ENCODE assay signal across 19 cellular contexts in the genomic region with DNA sequence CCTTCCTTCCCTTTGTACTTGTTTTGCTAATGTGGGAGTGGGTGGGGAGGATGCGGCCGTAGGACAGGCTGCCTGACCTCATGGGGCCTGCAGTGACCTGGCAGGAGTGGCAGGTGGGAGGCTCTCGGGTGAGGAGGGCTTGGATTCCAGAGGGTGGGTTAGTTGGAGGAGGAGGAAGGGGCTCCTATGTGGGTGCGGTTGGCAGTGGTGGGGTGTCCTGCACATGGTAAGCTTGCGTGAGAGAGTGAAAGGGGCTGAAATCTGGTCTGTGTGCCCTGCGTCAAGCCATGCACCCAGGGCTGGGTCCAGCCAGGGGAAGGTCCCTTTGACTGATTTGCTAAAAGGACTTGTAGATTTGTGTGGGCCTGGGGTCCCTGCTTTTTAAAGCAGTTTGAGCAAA.
DNase-seq lines count a peak whose midpoint lies in the region; FAIRE-seq and TF ChIP-seq lines count a peak whose summit lies in the region.
"Had no signal": no experiment of that assay in that cellular context is flagged by ENCODE, and none has a peak within 500 bp of the region (broad histone marks: within the 10 kb centered on the region; RNA-seq: fewer than 3 reads in every experiment).

No MANE protein-coding gene starts in this region.

- no peaks in the 10 kb centered on the region for H3K9me3 Mint-ChIP-seq in activated T-cell treated with anti-CD3 and anti-CD28 coated beads, Interleukin-2, amount 50 U/mL, for 24 hours
- no peaks in the 10 kb centered on the region for H3K9me3 Mint-ChIP-seq in MCF 10A (ENCODE audit: unreplicated experiment)

- TF ChIP-seq CTCF in HEK293 (tag by site-specific recombination; IDR thresholded peaks at IDR 0.05) = no peak
- TF ChIP-seq CTCF in MCF 10A (IDR thresholded peaks at IDR 0.05; ENCODE audit: unreplicated experiment) = no peak

- no peak overlapping the region for H3K27ac ChIP-seq in HEK293 (ENCODE audit: extremely low read depth, low read depth, low read length)
- H3K27ac ChIP-seq: A549, HL-60 had no signal

- BruUV-seq in MCF 10A (replicated peaks; lab: Mats Ljungman, UMichigan) = no TSS peak

- intact Hi-C loops in MCF 10A (cut with micrococcal nuclease) = no loop called here

- H3K36me3 ChIP-seq in HEK293 (ENCODE audit: control insufficient read depth in 2 of 2, insufficient read depth in 1 of 2, low read length in 2 of 2) = peaks cover 0 to 54% of the 10 kb centered on the region in 2 experiments; a peak in 1 of 3 replicates

- no peaks in the 10 kb centered on the region for H3K4me1 ChIP-seq in HEK293 (ENCODE audit: control insufficient read depth, insufficient read depth, low read length)
- H3K4me1 ChIP-seq: A549 had no signal

- no peaks in the 10 kb centered on the region for H3K9me3 ChIP-seq in HEK293 (ENCODE audit: control insufficient read depth, insufficient read depth, low read depth, low read length)
- H3K9me3 ChIP-seq: A549 had no signal

- H3K4me3 Mint-ChIP-seq in activated T-cell treated with anti-CD3 and anti-CD28 coated beads, Interleukin-2, amount 50 U/mL, for 24 hours = no peak overlapping the region
- no peak overlapping the region for H3K4me3 Mint-ChIP-seq in MCF 10A (ENCODE audit: unreplicated experiment)

- peak; percentile 9 for DNase-seq in activated T-cell treated with anti-CD3 and anti-CD28 coated beads, Interleukin-2, amount 50 U/mL, for 24 hours
- no peak for DNase-seq in activated T-cell treated with anti-CD3 and anti-CD28 coated beads, Interleukin-2, amount 50 U/mL, for 1 hour
- peak; percentile 44 for DNase-seq in left kidney (ENCODE audit: low read depth, low spot score)
- DNase-seq in MCF 10A (ENCODE audit: unreplicated experiment) = no peak
- no peak for DNase-seq in urothelium cell line (ENCODE audit: low spot score)
- DNase-seq in Ammon's horn (ENCODE audit: low spot score) = no peak
- DNase-seq: C1 segment of cervical spinal cord, DMS79, IMR-90, NCI-H1417 treated with DMSO at 0.1 percent for 48 hours, NCI-H187 treated with DMSO at 0.1 percent for 48 hours, NCI-H2227 treated with DMSO at 0.1 percent for 48 hours, NCI-H510A treated with DMSO at 0.1 percent for 48 hours, SIG-M5 had no signal

- FAIRE-seq in urothelium cell line (lab: Jason Lieb, UNC) = no peak
- FAIRE-seq: A549, D721Med, GM18507 had no signal

- H3K27me3 Mint-ChIP-seq in activated T-cell treated with anti-CD3 and anti-CD28 coated beads, Interleukin-2, amount 50 U/mL, for 24 hours = no peaks in the 10 kb centered on the region
- no peaks in the 10 kb centered on the region for H3K27me3 Mint-ChIP-seq in MCF 10A (ENCODE audit: insufficient read depth, unreplicated experiment)

- H3K36me3 Mint-ChIP-seq in activated T-cell treated with anti-CD3 and anti-CD28 coated beads, Interleukin-2, amount 50 U/mL, for 24 hours (ENCODE audit: low read depth) = peaks cover 94% of the 10 kb centered on the region
- H3K36me3 Mint-ChIP-seq in MCF 10A (ENCODE audit: insufficient read depth, unreplicated experiment) = no peaks in the 10 kb centered on the region

- POLR2A ChIA-PET in HEK293 (lab: Yijun Ruan, JAX) = no interaction called here
- POLR2A ChIA-PET in MCF 10A (lab: Yijun Ruan, JAX) = no interaction called here

- H3K27ac Mint-ChIP-seq in activated T-cell treated with anti-CD3 and anti-CD28 coated beads, Interleukin-2, amount 50 U/mL, for 24 hours = no peak overlapping the region
- no peak overlapping the region for H3K27ac Mint-ChIP-seq in MCF 10A (ENCODE audit: low read depth, unreplicated experiment)

- no peaks in the 10 kb centered on the region for H3K4me1 Mint-ChIP-seq in activated T-cell treated with anti-CD3 and anti-CD28 coated beads, Interleukin-2, amount 50 U/mL, for 24 hours (ENCODE audit: low read depth)
- no peaks in the 10 kb centered on the region for H3K4me1 Mint-ChIP-seq in MCF 10A (ENCODE audit: insufficient read depth, unreplicated experiment)

- no peak overlapping the region for H3K4me3 ChIP-seq in HEK293 (ENCODE audit: low read depth, low read length)
- H3K4me3 ChIP-seq: A549 had no signal

- CTCF ChIA-PET in HEK293 (lab: Yijun Ruan, JAX) = no interaction called here
- CTCF ChIA-PET in MCF 10A (lab: Yijun Ruan, JAX) = no interaction called here

TF ChIP-seq in HEK293, 187 proteins besides CTCF, POLR2A, EP300 and RAD21:
- no peak for TF ChIP-seq ZNF23 (tag by site-specific recombination; IDR thresholded peaks at IDR 0.05; ENCODE audit: borderline replicate concordance)
- TF ChIP-seq EGR2 (tag by site-specific recombination; IDR thresholded peaks at IDR 0.05; ENCODE audit: low read depth) = 0 out of 2 replicates have a peak, but pooled peaks have one; percentile 7
- no peak for TF ChIP-seq ZNF610 (tag by site-specific recombination; IDR thresholded peaks at IDR 0.05; ENCODE audit: borderline replicate concordance)
- no peak for TF ChIP-seq ZNF335 (tag by site-specific recombination; conservative IDR thresholded peaks at IDR 0.05)

Comparison
In these comparisons a context has a peak if more than half of its experiments do, and no peak if none do; other contexts are left out.
1. DNase-seq: peak in activated T-cell treated with anti-CD3 and anti-CD28 coated beads, Interleukin-2, amount 50 U/mL, for 24 hours (single experiment) and left kidney (single experiment); none in activated T-cell treated with anti-CD3 and anti-CD28 coated beads, Interleukin-2, amount 50 U/mL, for 1 hour (single experiment), MCF 10A (single experiment), urothelium cell line (single experiment) and Ammon's horn (single experiment).